1 cellular context compared by ENCODE assay signal in the genomic region with DNA sequence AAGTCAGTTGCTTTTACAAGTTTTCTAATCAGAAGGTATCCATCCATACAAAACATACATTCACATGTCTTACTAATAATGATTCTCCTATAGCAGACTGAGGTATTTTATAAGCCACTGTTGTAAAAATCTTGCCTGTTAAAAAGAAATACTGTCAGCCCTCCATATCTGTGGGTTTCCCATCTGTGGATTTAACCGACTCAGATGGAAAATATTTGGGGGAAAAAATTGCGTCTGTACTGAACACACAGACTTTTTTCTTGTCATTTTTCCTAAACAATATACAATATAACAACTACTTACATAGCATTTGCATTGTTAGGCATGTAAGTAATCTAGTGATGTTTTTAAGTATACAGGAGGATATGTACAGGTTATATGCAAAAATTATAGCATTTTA.
TF ChIP-seq lines count a peak whose summit lies in the region.

No MANE protein-coding gene starts in this region.

TF ChIP-seq in IMR-90, 13 proteins besides CTCF, POLR2A, EP300 and RAD21:
- TF ChIP-seq, protein P1, sequence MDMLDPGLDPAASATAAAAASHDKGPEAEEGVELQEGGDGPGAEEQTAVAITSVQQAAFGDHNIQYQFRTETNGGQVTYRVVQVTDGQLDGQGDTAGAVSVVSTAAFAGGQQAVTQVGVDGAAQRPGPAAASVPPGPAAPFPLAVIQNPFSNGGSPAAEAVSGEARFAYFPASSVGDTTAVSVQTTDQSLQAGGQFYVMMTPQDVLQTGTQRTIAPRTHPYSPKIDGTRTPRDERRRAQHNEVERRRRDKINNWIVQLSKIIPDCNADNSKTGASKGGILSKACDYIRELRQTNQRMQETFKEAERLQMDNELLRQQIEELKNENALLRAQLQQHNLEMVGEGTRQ (IDR thresholded peaks at IDR 0.05; ENCODE audit: low read depth, low read length): no peak
- TF ChIP-seq RFX5 (IDR thresholded peaks at IDR 0.05; ENCODE audit: low read depth, low read length): no peak
- no peak for TF ChIP-seq MAZ (IDR thresholded peaks at IDR 0.05; ENCODE audit: borderline replicate concordance, low read depth, low read length)
- TF ChIP-seq, protein P2, sequence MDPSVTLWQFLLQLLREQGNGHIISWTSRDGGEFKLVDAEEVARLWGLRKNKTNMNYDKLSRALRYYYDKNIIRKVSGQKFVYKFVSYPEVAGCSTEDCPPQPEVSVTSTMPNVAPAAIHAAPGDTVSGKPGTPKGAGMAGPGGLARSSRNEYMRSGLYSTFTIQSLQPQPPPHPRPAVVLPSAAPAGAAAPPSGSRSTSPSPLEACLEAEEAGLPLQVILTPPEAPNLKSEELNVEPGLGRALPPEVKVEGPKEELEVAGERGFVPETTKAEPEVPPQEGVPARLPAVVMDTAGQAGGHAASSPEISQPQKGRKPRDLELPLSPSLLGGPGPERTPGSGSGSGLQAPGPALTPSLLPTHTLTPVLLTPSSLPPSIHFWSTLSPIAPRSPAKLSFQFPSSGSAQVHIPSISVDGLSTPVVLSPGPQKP (IDR thresholded peaks at IDR 0.05; ENCODE audit: borderline replicate concordance, low read depth, low read length): no peak
- no peak for TF ChIP-seq MXI1 (IDR thresholded peaks at IDR 0.05; ENCODE audit: borderline replicate concordance, low read depth, low read length)
- no peak for TF ChIP-seq MAFK (IDR thresholded peaks at IDR 0.05; ENCODE audit: low read depth, low read length)
- TF ChIP-seq BHLHE40 (IDR thresholded peaks at IDR 0.05; ENCODE audit: low read depth, low read length): no peak
- no peak for TF ChIP-seq SMC3 (IDR thresholded peaks at IDR 0.05; ENCODE audit: low read depth, low read length)
- no peak for TF ChIP-seq RCOR1 (IDR thresholded peaks at IDR 0.05; ENCODE audit: insufficient replicate concordance, low read length)
- no peak for TF ChIP-seq CHD1 (IDR thresholded peaks at IDR 0.05; ENCODE audit: low read depth, low read length)
- no peak for TF ChIP-seq NFE2L2 (IDR thresholded peaks at IDR 0.05; ENCODE audit: low read depth, low read length)
- no peak for TF ChIP-seq FOS (IDR thresholded peaks at IDR 0.05; ENCODE audit: low read depth, low read length)
- no peak for TF ChIP-seq CEBPB (IDR thresholded peaks at IDR 0.05; ENCODE audit: low read depth, low read length)
